Comparison of ENCODE assay signal across 25 cellular contexts in genomic region chr17:65025288-65025687, GRCh38. TPM values are rescaled to one million over a fixed set of nuclear protein-coding genes. Genes with fewer than 3 reads are reported as not detected.
DNase-seq lines count a peak whose midpoint lies in the region; ATAC-seq and TF ChIP-seq lines count a peak whose summit lies in the region.
"Had no signal": no experiment of that assay in that cellular context is flagged by ENCODE, and none has a peak within 500 bp of the region (broad histone marks: within the 10 kb centered on the region; RNA-seq: fewer than 3 reads in every experiment).

No MANE protein-coding gene starts in this region.

- peaks cover 32% of the 10 kb centered on the region for H3K36me3 Mint-ChIP-seq in activated B cell treated with CpG ODN at 0.5 μM for 24 hours (ENCODE audit: low read depth)
- no peaks in the 10 kb centered on the region for H3K36me3 Mint-ChIP-seq in naive B cell

- TF ChIP-seq CTCF in activated B cell treated with CpG ODN at 0.5 μM for 24 hours (IDR thresholded peaks at IDR 0.05) (no peak), omental fat pad (IDR thresholded peaks at IDR 0.05) (no peak), transverse colon (IDR thresholded peaks at IDR 0.05) (no peak)

- POLR2A ChIA-PET in activated B cell treated with CpG ODN at 0.5 μM for 24 hours (lab: Charles Lee) = interaction anchor here (0.9 to 1.1 kb wide), 2 partner anchors 31 to 50 kb away, joined by 3 to 4 read pairs; partner anchors contain the start of gene GNA13

- no peak overlapping the region for H3K9ac ChIP-seq in BLaER1

- no peak for TF ChIP-seq EP300 in transverse colon (IDR thresholded peaks at IDR 0.05; ENCODE audit: low read depth)

- H3K9me3 Mint-ChIP-seq in activated B cell treated with CpG ODN at 0.5 μM for 24 hours = no peaks in the 10 kb centered on the region
- H3K9me3 Mint-ChIP-seq in naive B cell = no peaks in the 10 kb centered on the region
- H3K9me3 Mint-ChIP-seq: activated CD4-positive, alpha-beta T cell treated with anti-CD3 and anti-CD28 coated beads, Interleukin-2, amount 10 ng/mL, durations not matched to agents 24 days and 14 days; dendritic cell treated with granulocyte-macrophage colony-stimulating factor and Interleukin-4, amounts not matched to agents 40 ng/mL and 50 ng/mL, for 4 days; stimulated activated naive CD8-positive, alpha-beta T cell treated with anti-CD3 and anti-CD28 coated beads, Interleukin-15, Interleukin-2, amounts not matched to agents 100 ng/mL and 50 ng/mL, for 24 hours had no signal

- CTCF ChIA-PET in activated B cell treated with CpG ODN at 0.5 μM for 24 hours (lab: Charles Lee) = no interaction called here

- peak; percentile 27 for DNase-seq in DMS79 (lab: John Stamatoyannopoulos, UW)
- no peak for DNase-seq in activated B cell treated with CpG ODN at 0.5 μM for 24 hours
- no peak for DNase-seq in naive B cell
- DNase-seq in omental fat pad (ENCODE audit: low spot score) = no peak
- no peak for DNase-seq in activated CD8-positive, alpha-beta memory T cell treated with anti-CD3 and anti-CD28 coated beads for 24 hours
- no peak for DNase-seq in transverse colon
- DNase-seq: activated CD4-positive, alpha-beta T cell treated with anti-CD3 and anti-CD28 coated beads, Interleukin-2, amount 10 ng/mL, durations not matched to agents 24 days and 14 days; activated gamma-delta T cell treated with Interleukin-2 at 50 U/mL for 16 hours; activated T-cell treated with anti-CD3 and anti-CD28 coated beads, Interleukin-2, amount 50 U/mL, for 1 hour; central memory CD4-positive, alpha-beta T cell; COR-L47; foreskin melanocyte; IMR-90; mucosa of descending colon; NCI-H146; NCI-H446 treated with DMSO at 0.1 percent for 48 hours; NCI-H774; pancreas; small intestine had no signal

- H3K4me3 Mint-ChIP-seq in activated B cell treated with CpG ODN at 0.5 μM for 24 hours (no peak overlapping the region), naive B cell (no peak overlapping the region)
- H3K4me3 Mint-ChIP-seq: activated CD4-positive, alpha-beta T cell treated with anti-CD3 and anti-CD28 coated beads, Interleukin-2, amount 10 ng/mL, durations not matched to agents 24 days and 14 days; dendritic cell treated with granulocyte-macrophage colony-stimulating factor and Interleukin-4, amounts not matched to agents 40 ng/mL and 50 ng/mL, for 4 days; stimulated activated naive CD8-positive, alpha-beta T cell treated with anti-CD3 and anti-CD28 coated beads, Interleukin-15, Interleukin-2, amounts not matched to agents 100 ng/mL and 50 ng/mL, for 24 hours had no signal

- H4K20me1 ChIP-seq in BLaER1 = peaks cover 99% of the 10 kb centered on the region

- H3K9me3 ChIP-seq in BLaER1 (peaks cover 3% of the 10 kb centered on the region; the same call in 1 of the 2 replicates), transverse colon (no peaks in the 10 kb centered on the region)
- H3K9me3 ChIP-seq: HAP-1, mucosa of descending colon, pancreas, thoracic aorta, vagina had no signal

- in situ Hi-C loops in transverse colon (cut with MboI; ENCODE audit: low pct_ligation_motif_present in 1 of 4, low pct_unique_long_range_greater_than_20kb in 1 of 4, low sequenced_read_pairs in 3 of 4) = no loop called here

- H3K27me3 Mint-ChIP-seq in activated B cell treated with CpG ODN at 0.5 μM for 24 hours (no peaks in the 10 kb centered on the region), naive B cell (no peaks in the 10 kb centered on the region)
- H3K27me3 Mint-ChIP-seq: activated CD4-positive, alpha-beta T cell treated with anti-CD3 and anti-CD28 coated beads, Interleukin-2, amount 10 ng/mL, durations not matched to agents 24 days and 14 days; dendritic cell treated with granulocyte-macrophage colony-stimulating factor and Interleukin-4, amounts not matched to agents 40 ng/mL and 50 ng/mL, for 4 days; stimulated activated naive CD8-positive, alpha-beta T cell treated with anti-CD3 and anti-CD28 coated beads, Interleukin-15, Interleukin-2, amounts not matched to agents 100 ng/mL and 50 ng/mL, for 24 hours had no signal

- no peak for ATAC-seq in activated B cell treated with CpG ODN at 0.5 μM for 24 hours (ENCODE audit: low read depth)
- no peak for ATAC-seq in naive B cell (ENCODE audit: low read depth in 2 of 2)
- ATAC-seq in omental fat pad (ENCODE audit: low FRiP score) = no peak
- ATAC-seq: mucosa of descending colon had no signal

- no peak for TF ChIP-seq POLR2A in transverse colon (IDR thresholded peaks at IDR 0.05)

- H3K36me3 ChIP-seq in BLaER1 (peaks cover 65% of the 10 kb centered on the region), transverse colon (no peaks in the 10 kb centered on the region)
- H3K36me3 ChIP-seq: HAP-1, pancreas, thoracic aorta, vagina had no signal

- H3K4me1 Mint-ChIP-seq in activated B cell treated with CpG ODN at 0.5 μM for 24 hours (peaks cover 90% of the 10 kb centered on the region), naive B cell (peaks cover 46 to 94% (median 73%) of the 10 kb centered on the region in 3 donors)

- H3K4me1 ChIP-seq in BLaER1 = peaks cover 62% of the 10 kb centered on the region
- peaks cover 23 to 88% (median 52%) of the 10 kb centered on the region in 4 donors for H3K4me1 ChIP-seq in transverse colon

- WGBS in transverse colon (ENCODE audit: low coverage in 1 of 2), 2 donors = 86 to 90% methylated on average over 4 of the region's 4 CpGs

- H3K27ac ChIP-seq in BLaER1 (no peak overlapping the region), transverse colon (no peak overlapping the region)
- H3K27ac ChIP-seq: pancreas, thoracic aorta, vagina had no signal

- no peak overlapping the region for H3K4me3 ChIP-seq in BLaER1
- no peak overlapping the region for H3K4me3 ChIP-seq in transverse colon
- H3K4me3 ChIP-seq: HAP-1, mucosa of descending colon, pancreas, thoracic aorta, vagina had no signal

- 0 out of 2 replicates have a peak overlapping the region, but pooled peaks have one; percentile 10 for H3K4me2 ChIP-seq in BLaER1

- H3K27me3 ChIP-seq in BLaER1 (no peaks in the 10 kb centered on the region), transverse colon (no peaks in the 10 kb centered on the region)
- H3K27me3 ChIP-seq: pancreas, vagina had no signal

- H3K27ac Mint-ChIP-seq in activated B cell treated with CpG ODN at 0.5 μM for 24 hours = peak overlapping the region; percentile 53
- H3K27ac Mint-ChIP-seq in naive B cell = peak overlapping the region in 4 of 6 donors; percentile 21 to 94 (median 40)
- H3K27ac Mint-ChIP-seq: dendritic cell treated with granulocyte-macrophage colony-stimulating factor and Interleukin-4, amounts not matched to agents 40 ng/mL and 50 ng/mL, for 4 days had no signal

- intact Hi-C loops in activated B cell treated with CpG ODN at 0.5 μM for 24 hours (cut with micrococcal nuclease) = loop anchor here (5.0 kb wide), 1 partner anchor 108 kb away; the partner anchor contains the start of gene LRRC37A3
- intact Hi-C loops in transverse colon (cut with DNase I; ENCODE audit: low total_unique reads) = no loop called here

RNA-seq across cellular contexts. Expression of gene GNA13, which starts 31.3 kb away (rescaled TPM):
- total RNA-seq in activated B cell treated with CpG ODN at 0.5 μM for 24 hours (70.8 and 75.8 TPM in 2 replicates), omental fat pad (10 to 100 TPM; 48.8 to 92.5 (median 63.3) TPM), transverse colon (10 to 100 TPM; 37.8 to 89.4 (median 76.4) TPM)
- polyA plus RNA-seq in naive B cell (ENCODE audit: low read depth in 6 of 6) = 10 to 100 TPM; 45.6 to 53.9 (median 50.9) TPM
